ENCODE assay signal across 8 cellular contexts in the genomic region with DNA sequence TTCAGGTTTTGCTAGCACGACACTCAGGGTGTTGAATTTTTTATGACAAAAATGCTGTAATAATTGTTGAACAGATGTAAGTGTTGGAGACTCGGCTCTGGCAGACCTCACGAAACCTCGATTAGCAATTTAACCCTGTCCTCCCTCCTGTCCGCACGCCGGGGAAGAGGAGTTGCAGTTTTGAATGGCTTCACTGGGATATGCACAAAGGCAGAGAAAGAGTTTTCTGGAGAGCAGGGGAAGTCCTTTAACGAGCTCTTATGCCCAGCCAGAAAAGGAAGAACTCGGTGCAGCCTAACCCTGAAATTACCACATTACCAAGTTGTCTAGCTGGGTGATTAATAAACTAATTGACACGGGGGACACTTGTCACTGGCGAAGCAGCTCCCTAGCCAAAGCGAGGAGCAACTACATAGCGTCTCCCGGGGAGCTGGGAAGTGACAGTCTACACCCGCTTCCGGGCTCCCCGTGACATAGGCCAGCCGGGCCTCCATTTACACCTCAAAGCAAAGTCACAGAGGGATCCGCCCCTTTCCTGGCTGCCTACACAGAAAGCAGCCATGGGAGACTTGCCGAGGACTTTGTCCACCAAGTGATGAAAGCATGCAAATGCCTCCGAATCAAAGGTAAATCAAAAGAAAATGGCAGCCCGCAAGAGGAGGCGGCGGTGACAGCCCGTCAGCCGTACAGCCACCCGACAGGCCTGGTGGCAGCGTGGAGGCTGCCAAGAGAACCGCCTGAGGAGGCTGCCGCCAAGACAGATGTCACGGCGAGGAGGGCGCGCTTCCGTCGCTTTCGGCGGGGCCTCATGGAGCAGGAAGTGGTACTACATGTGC.
DNase-seq lines count a peak whose midpoint lies in the region; ATAC-seq, FAIRE-seq and TF ChIP-seq lines count a peak whose summit lies in the region.

No MANE protein-coding gene starts in this region.

- no peaks in the 10 kb centered on the region for H4K20me1 ChIP-seq in HepG2 (ENCODE audit: insufficient read depth, low read length)
- no peaks in the 10 kb centered on the region for H4K20me1 ChIP-seq in astrocyte (ENCODE audit: insufficient read depth, low read length)

- H3K4me1 Mint-ChIP-seq in astrocyte (ENCODE audit: low read depth, unreplicated experiment) (peaks cover 7% of the 10 kb centered on the region), memory B cell (peaks cover 6% of the 10 kb centered on the region)

- peaks cover 0 to 7% (median 2%) of the 10 kb centered on the region in 4 donors for H3K9me3 ChIP-seq in liver (ENCODE audit: control insufficient read depth in 4 of 4, low read length in 3 of 4)
- peaks cover 86% of the 10 kb centered on the region for H3K9me3 ChIP-seq in HepG2 (ENCODE audit: low read length)
- no peaks in the 10 kb centered on the region for H3K9me3 ChIP-seq in astrocyte (ENCODE audit: insufficient read depth, low read depth, low read length)

- DNase-seq in HepG2 (ENCODE audit: low spot score) (no peak), astrocyte (ENCODE audit: low read depth) (no peak), memory B cell (ENCODE audit: low spot score in 2 of 2) (no peak), middle frontal gyrus (ENCODE audit: extremely low spot score, low spot score) (no peak)
- peak; percentile 54 to 67 for DNase-seq in stimulated activated CD8-positive, alpha-beta memory T cell treated with anti-CD3 and anti-CD28 coated beads, Interleukin-2, amount 100 ng/mL, for 48 hours (ENCODE audit: low read depth in 2 of 2)

- no TSS peak for BruUV-seq in HepG2 (replicated peaks; lab: Mats Ljungman, UMichigan)

- TF ChIP-seq EP300 in HepG2 (IDR thresholded peaks at IDR 0.05; ENCODE audit: low read depth in 2 of 2, low read length in 2 of 2) (no peak), HepG2 (CRISPR knock-in tag; IDR thresholded peaks at IDR 0.05; ENCODE audit: borderline replicate concordance) (no peak)

- no peak for TF ChIP-seq CTCF in liver (IDR thresholded peaks at IDR 0.05; ENCODE audit: low read depth, low read length, missing input control)
- TF ChIP-seq CTCF in HepG2 (CRISPR knock-in tag; IDR thresholded peaks at IDR 0.05) = no peak
- no peak for TF ChIP-seq CTCF in astrocyte (IDR thresholded peaks at IDR 0.05; ENCODE audit: insufficient read depth, low read depth, low read length)

- POLR2A ChIA-PET in HepG2 (lab: Yijun Ruan, JAX) = no interaction called here

- FAIRE-seq in HepG2 (lab: Jason Lieb, UNC) = no peak
- no peak for FAIRE-seq in astrocyte (lab: Jason Lieb, UNC)

- H3K27me3 Mint-ChIP-seq in astrocyte (ENCODE audit: low read depth, unreplicated experiment) (peaks cover 19% of the 10 kb centered on the region), memory B cell (peaks cover 4% of the 10 kb centered on the region)

- H3K27me3 ChIP-seq in liver (ENCODE audit: control insufficient read depth in 4 of 4, insufficient read depth in 4 of 4, low read length in 3 of 4) (no peaks in the 10 kb centered on the region), HepG2 (ENCODE audit: control insufficient read depth in 1 of 2, insufficient read depth in 2 of 2, low read length in 2 of 2) (no peaks in the 10 kb centered on the region), astrocyte (ENCODE audit: insufficient read depth, low read length) (no peaks in the 10 kb centered on the region)

- H2AFZ ChIP-seq in HepG2 (ENCODE audit: low read length) (no peak overlapping the region), astrocyte (ENCODE audit: low read depth, low read length) (peak overlapping the region; percentile 47)

- no peak overlapping the region for H3K27ac ChIP-seq in liver (ENCODE audit: low read depth in 1 of 2, low read length in 2 of 2)
- H3K27ac ChIP-seq in HepG2 (ENCODE audit: extremely low read length, insufficient read depth, low read length) = no peak overlapping the region
- no peak overlapping the region for H3K27ac ChIP-seq in astrocyte (ENCODE audit: low read depth, low read length)

- intact Hi-C loops in HepG2 (cut with micrococcal nuclease; ENCODE audit: unreplicated experiment) = no loop called here

- no peak overlapping the region for H3K4me2 ChIP-seq in HepG2 (ENCODE audit: low read depth, low read length)
- H3K4me2 ChIP-seq in astrocyte (ENCODE audit: low read length) = peak overlapping the region; percentile 67

- no peak overlapping the region for H3K4me3 Mint-ChIP-seq in astrocyte (ENCODE audit: unreplicated experiment)
- H3K4me3 Mint-ChIP-seq in memory B cell = peak overlapping the region; percentile 49

- no peaks in the 10 kb centered on the region for H3K79me2 ChIP-seq in HepG2 (ENCODE audit: insufficient read depth, low read length)
- no peaks in the 10 kb centered on the region for H3K79me2 ChIP-seq in astrocyte (ENCODE audit: insufficient read depth, low read length)

- H3K36me3 ChIP-seq in liver (ENCODE audit: control insufficient read depth in 4 of 4, insufficient read depth in 3 of 4, low read depth in 1 of 4, low read length in 3 of 4) (no peaks in the 10 kb centered on the region), HepG2 (replicated peaks in 1 of 2; ENCODE audit: control insufficient read depth in 1 of 2, insufficient read depth in 2 of 2, low read length in 2 of 2) (no peaks in the 10 kb centered on the region), astrocyte (ENCODE audit: insufficient read depth, low read length) (no peaks in the 10 kb centered on the region)

- H3K4me3 ChIP-seq in liver (ENCODE audit: low read depth in 1 of 3, low read length in 3 of 3) (peak overlapping the region; percentile 18 to 43 (median 29)), HepG2 (replicated peaks in 1 of 3; ENCODE audit: insufficient read depth in 1 of 3, low read depth in 2 of 3, low read length in 3 of 3) (no peak overlapping the region), astrocyte (ENCODE audit: insufficient read depth, low read depth, low read length) (peak overlapping the region; percentile 33)

- H3K36me3 Mint-ChIP-seq in astrocyte (ENCODE audit: low read depth, unreplicated experiment) (no peaks in the 10 kb centered on the region), memory B cell (no peaks in the 10 kb centered on the region)

- H3K9me3 Mint-ChIP-seq in astrocyte (ENCODE audit: unreplicated experiment) (peaks cover 6% of the 10 kb centered on the region), memory B cell (peaks cover 8% of the 10 kb centered on the region)

- TF ChIP-seq RAD21 in liver (IDR thresholded peaks at IDR 0.05) (no peak), HepG2 (CRISPR knock-in tag; IDR thresholded peaks at IDR 0.05) (no peak)

- H3K4me1 ChIP-seq in liver (ENCODE audit: control insufficient read depth in 4 of 4, insufficient read depth in 4 of 4, low read length in 3 of 4) (peaks cover 0 to 9% (median 0%) of the 10 kb centered on the region in 4 donors), HepG2 (ENCODE audit: insufficient read depth, low read length) (no peaks in the 10 kb centered on the region), astrocyte (ENCODE audit: insufficient read depth, low read length) (no peaks in the 10 kb centered on the region)

- ATAC-seq in HepG2 (no peak), memory B cell (ENCODE audit: low read depth) (no peak), GM18505 (IDR thresholded peaks at IDR 0.05; ENCODE audit: unreplicated experiment) (no peak), HG03025 (IDR thresholded peaks at IDR 0.05; ENCODE audit: low FRiP score, unreplicated experiment) (no peak)

- no peak overlapping the region for H3K27ac Mint-ChIP-seq in astrocyte (ENCODE audit: unreplicated experiment)
- no peak overlapping the region for H3K27ac Mint-ChIP-seq in memory B cell

- in situ Hi-C loops in HepG2 (cut with HindIII; ENCODE audit: extremely low pct_ligation_motif_present, low pct_unique_long_range_greater_than_20kb) = no loop called here

- 32% methylated on average over 38 of the region's 38 CpGs for WGBS in liver
- WGBS in HepG2 (ENCODE audit: low lambda C conversion rate) = 64% methylated on average over 33 of the region's 38 CpGs

- CTCF ChIA-PET in HepG2 (lab: Yijun Ruan, JAX; ENCODE audit: low intra/inter-chr PET ratio, low total read pairs) = no interaction called here

- TF ChIP-seq POLR2A in HepG2 (IDR thresholded peaks at IDR 0.05; ENCODE audit: insufficient read depth in 1 of 2, low read depth in 2 of 2, low read length in 2 of 2) = no peak
- no peak for TF ChIP-seq POLR2A in GM18505 (IDR thresholded peaks at IDR 0.05; ENCODE audit: borderline replicate concordance, extremely low read depth, insufficient read depth, insufficient read length)

- H3K9ac ChIP-seq in liver (ENCODE audit: low read depth in 1 of 2, low read length in 2 of 2) = no peak overlapping the region
- H3K9ac ChIP-seq in HepG2 (ENCODE audit: insufficient read depth, low read depth, low read length) = no peak overlapping the region
- H3K9ac ChIP-seq in astrocyte (ENCODE audit: low read length) = no peak overlapping the region

TF ChIP-seq in liver, 16 proteins besides CTCF, POLR2A, EP300 and RAD21 (continues in another document):
- TF ChIP-seq, protein P1, sequence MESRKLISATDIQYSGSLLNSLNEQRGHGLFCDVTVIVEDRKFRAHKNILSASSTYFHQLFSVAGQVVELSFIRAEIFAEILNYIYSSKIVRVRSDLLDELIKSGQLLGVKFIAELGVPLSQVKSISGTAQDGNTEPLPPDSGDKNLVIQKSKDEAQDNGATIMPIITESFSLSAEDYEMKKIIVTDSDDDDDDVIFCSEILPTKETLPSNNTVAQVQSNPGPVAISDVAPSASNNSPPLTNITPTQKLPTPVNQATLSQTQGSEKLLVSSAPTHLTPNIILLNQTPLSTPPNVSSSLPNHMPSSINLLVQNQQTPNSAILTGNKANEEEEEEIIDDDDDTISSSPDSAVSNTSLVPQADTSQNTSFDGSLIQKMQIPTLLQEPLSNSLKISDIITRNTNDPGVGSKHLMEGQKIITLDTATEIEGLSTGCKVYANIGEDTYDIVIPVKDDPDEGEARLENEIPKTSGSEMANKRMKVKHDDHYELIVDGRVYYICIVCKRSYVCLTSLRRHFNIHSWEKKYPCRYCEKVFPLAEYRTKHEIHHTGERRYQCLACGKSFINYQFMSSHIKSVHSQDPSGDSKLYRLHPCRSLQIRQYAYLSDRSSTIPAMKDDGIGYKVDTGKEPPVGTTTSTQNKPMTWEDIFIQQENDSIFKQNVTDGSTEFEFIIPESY (IDR thresholded peaks at IDR 0.05) = no peak

TF ChIP-seq in HepG2, 621 proteins besides CTCF, POLR2A, EP300 and RAD21 (continues in another document):
- TF ChIP-seq NR2F6 (IDR thresholded peaks at IDR 0.05) (no peak), NR2F6 (CRISPR knock-in tag; IDR thresholded peaks at IDR 0.05) (no peak), ZFP41 (CRISPR knock-in tag; IDR thresholded peaks at IDR 0.05; ENCODE audit: borderline replicate concordance) (no peak), ZBTB3 (CRISPR knock-in tag; IDR thresholded peaks at IDR 0.05; ENCODE audit: borderline replicate concordance, low read depth) (no peak)

Comparison
In these comparisons a context has a peak if more than half of its experiments do, and no peak if none do; other contexts are left out.
1. H3K4me3 ChIP-seq: peak in liver (3 of 3) and astrocyte (single experiment); none in HepG2 (0 of 3).
2. DNase-seq: peak in stimulated activated CD8-positive, alpha-beta memory T cell treated with anti-CD3 and anti-CD28 coated beads, Interleukin-2, amount 100 ng/mL, for 48 hours (2 of 2); none in HepG2 (single experiment), astrocyte (single experiment), memory B cell (0 of 2) and middle frontal gyrus (single experiment).